25 cellular contexts compared by ENCODE assay signal in the genomic region with DNA sequence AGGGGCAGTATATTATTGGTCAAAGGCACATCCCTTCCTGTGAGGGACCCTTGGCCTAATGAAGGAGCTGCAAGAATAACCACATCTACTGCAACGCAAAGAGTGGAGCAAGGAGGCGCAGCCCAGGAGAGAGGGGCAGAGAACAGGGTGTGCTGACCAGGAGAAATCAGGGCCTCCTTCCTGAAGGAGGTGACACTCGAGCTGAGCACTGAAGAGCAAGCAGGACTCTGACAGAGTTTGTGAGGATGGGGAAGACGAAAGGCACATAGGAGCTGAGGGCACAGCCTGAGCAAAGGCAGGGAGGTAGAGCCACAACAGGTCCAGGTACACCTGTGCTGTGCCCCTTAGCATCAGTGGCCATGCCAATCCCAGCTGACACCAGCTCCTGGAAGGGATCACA.
"Had no signal": no experiment of that assay in that cellular context is flagged by ENCODE, and none has a peak within 500 bp of the region (broad histone marks: within the 10 kb centered on the region; RNA-seq: fewer than 3 reads in every experiment).

No MANE protein-coding gene starts in this region.

- H3K9me3 ChIP-seq: ascending aorta, body of pancreas, MG63, Peyer's patch had no signal

- DNase-seq: activated B cell treated with CpG ODN at 0.5 μM for 24 hours; activated CD4-positive, alpha-beta T cell treated with anti-CD3 and anti-CD28 coated beads for 1 hour; activated CD4-positive, alpha-beta T cell treated with anti-CD3 and anti-CD28 coated beads, Interleukin-2, amount 10 ng/mL, durations not matched to agents 24 days and 14 days; activated CD4-positive, alpha-beta T cell treated with anti-CD3 and anti-CD28 coated beads, Interleukin-2, amount 50 U/mL, for 48 hours; activated CD8-positive, alpha-beta memory T cell treated with anti-CD3 and anti-CD28 coated beads for 24 hours; activated effector memory CD4-positive, alpha-beta T cell treated with anti-CD3 and anti-CD28 coated beads, Interleukin-2, amount 50 U/mL, for 16 hours; activated naive CD4-positive, alpha-beta T cell treated with Interleukin-2 at 50 U/mL for 16 hours; activated naive CD8-positive, alpha-beta T cell treated with anti-CD3 and anti-CD28 coated beads, Interleukin-2, amount 50 U/mL, for 24 hours; activated T-cell treated with anti-CD3 and anti-CD28 coated beads, Interleukin-2, amount 50 U/mL, for 4 hours; amniotic stem cell; body of pancreas; MG63; MV-4-11; NCI-H1105; NCI-H1436; NCI-H1694 treated with DMSO at 0.1 percent for 48 hours; NCI-H2029 treated with DMSO at 0.1 percent for 48 hours; NCI-H510A treated with DMSO at 0.1 percent for 48 hours; NCI-H69; Peyer's patch; SHP77; T-helper 9 cell had no signal

- H3K36me3 ChIP-seq: ascending aorta, MG63, Peyer's patch had no signal

- H3K9me3 Mint-ChIP-seq: activated B cell treated with CpG ODN at 0.5 μM for 24 hours; activated CD4-positive, alpha-beta T cell treated with anti-CD3 and anti-CD28 coated beads, Interleukin-2, amount 10 ng/mL, durations not matched to agents 24 days and 14 days; activated naive CD4-positive, alpha-beta T cell treated with anti-CD3 and anti-CD28 coated beads, Interleukin-2, amount 50 U/mL, for 72 hours; activated naive CD8-positive, alpha-beta T cell treated with anti-CD3 and anti-CD28 coated beads, Interleukin-2, amount 50 U/mL, for 24 hours; activated T-cell treated with anti-CD3 and anti-CD28 coated beads, Interleukin-2, amount 50 U/mL, for 4 hours; T-helper 1 cell treated with Interleukin-12 subunit alpha and Interleukin-12 subunit beta and Interleukin-4 antibody, amounts not matched to agents 30 μg/mL and 1 μg/mL, for 36 hours had no signal

- H3K4me3 Mint-ChIP-seq: activated B cell treated with CpG ODN at 0.5 μM for 24 hours; activated CD4-positive, alpha-beta T cell treated with anti-CD3 and anti-CD28 coated beads, Interleukin-2, amount 10 ng/mL, durations not matched to agents 24 days and 14 days; activated naive CD8-positive, alpha-beta T cell treated with anti-CD3 and anti-CD28 coated beads, Interleukin-2, amount 50 U/mL, for 24 hours; activated T-cell treated with anti-CD3 and anti-CD28 coated beads, Interleukin-2, amount 50 U/mL, for 4 hours; T-helper 1 cell treated with Interleukin-12 subunit alpha and Interleukin-12 subunit beta and Interleukin-4 antibody, amounts not matched to agents 30 μg/mL and 1 μg/mL, for 36 hours had no signal

- H3K4me1 Mint-ChIP-seq: activated CD4-positive, alpha-beta T cell treated with anti-CD3 and anti-CD28 coated beads, Interleukin-2, amount 10 ng/mL, durations not matched to agents 24 days and 14 days had no signal

- H3K27me3 ChIP-seq: ascending aorta, body of pancreas, MG63, Peyer's patch had no signal

- H3K27me3 Mint-ChIP-seq: activated CD4-positive, alpha-beta T cell treated with anti-CD3 and anti-CD28 coated beads, Interleukin-2, amount 10 ng/mL, durations not matched to agents 24 days and 14 days; activated naive CD8-positive, alpha-beta T cell treated with anti-CD3 and anti-CD28 coated beads, Interleukin-2, amount 50 U/mL, for 24 hours had no signal

- H3K27ac ChIP-seq: ascending aorta, body of pancreas, Peyer's patch had no signal

- H3K4me3 ChIP-seq: ascending aorta, body of pancreas, MG63, Peyer's patch had no signal

- H3K27ac Mint-ChIP-seq: activated B cell treated with CpG ODN at 0.5 μM for 24 hours; activated CD4-positive, alpha-beta T cell treated with anti-CD3 and anti-CD28 coated beads, Interleukin-2, amount 10 ng/mL, durations not matched to agents 24 days and 14 days; activated naive CD8-positive, alpha-beta T cell treated with anti-CD3 and anti-CD28 coated beads, Interleukin-2, amount 50 U/mL, for 24 hours; T-helper 1 cell treated with Interleukin-12 subunit alpha and Interleukin-12 subunit beta and Interleukin-4 antibody, amounts not matched to agents 30 μg/mL and 1 μg/mL, for 36 hours had no signal

- H3K36me3 Mint-ChIP-seq: activated naive CD4-positive, alpha-beta T cell treated with anti-CD3 and anti-CD28 coated beads, Interleukin-2, amount 50 U/mL, for 72 hours had no signal

- ATAC-seq: activated naive CD4-positive, alpha-beta T cell treated with anti-CD3 and anti-CD28 coated beads, Interleukin-2, amount 50 U/mL, for 72 hours; activated naive CD8-positive, alpha-beta T cell treated with anti-CD3 and anti-CD28 coated beads, Interleukin-2, amount 50 U/mL, for 24 hours; activated T-cell treated with anti-CD3 and anti-CD28 coated beads, Interleukin-2, amount 50 U/mL, for 4 hours; body of pancreas had no signal

- H3K4me1 ChIP-seq: ascending aorta had no signal
